In genomic region chr17:57264250-57264649, GRCh38 we compare ENCODE assay signal across 16 cellular contexts. TPM values are rescaled to one million over a fixed set of nuclear protein-coding genes. Genes with fewer than 3 reads are reported as not detected.
A peak's percentile ranks its signal among the peaks of the same experiment; 100 is the strongest.
DNase-seq lines count a peak whose midpoint lies in the region; ATAC-seq and TF ChIP-seq lines count a peak whose summit lies in the region.
"Had no signal": no experiment of that assay in that cellular context is flagged by ENCODE, and none has a peak within 500 bp of the region (broad histone marks: within the 10 kb centered on the region; RNA-seq: fewer than 3 reads in every experiment).

No MANE protein-coding gene starts in this region.

- H3K27ac ChIP-seq in mammary epithelial cell (ENCODE audit: insufficient read depth, low read depth, low read length) (no peak overlapping the region), epithelial cell of prostate (peak overlapping the region; percentile 1)
- H3K27ac ChIP-seq: C4-2B had no signal

- DNase-seq in Caco-2 (no peak), mammary epithelial cell (no peak), epithelial cell of prostate (ENCODE audit: low read depth, low spot score) (no peak), NCI-H446 treated with DMSO at 0.1 percent for 48 hours (lab: John Stamatoyannopoulos, UW) (no peak)
- DNase-seq in stimulated activated CD4-positive, alpha-beta T cell treated with anti-CD3 and anti-CD28 coated beads, Interleukin-4, amount 100 ng/mL, for 4 hours, result no peak
- DNase-seq in stimulated activated naive CD4-positive, alpha-beta T cell treated with Interleukin-2 at 50 U/mL for 16 hours (lab: John Stamatoyannopoulos, UW), result no peak
- DNase-seq: ACHN; BE2C; CD4-positive, alpha-beta T cell; DMS153; DMS79; GF-D8; H9 had no signal

- CTCF ChIA-PET in Caco-2 (lab: Charles Lee) (no interaction called here), mammary epithelial cell (lab: Charles Lee; ENCODE audit: low non-redundant PET) (no interaction called here)

- H3K36me3 Mint-ChIP-seq in Caco-2 (ENCODE audit: insufficient read depth, unreplicated experiment), result peaks cover 92% of the 10 kb centered on the region

- H3K27me3 Mint-ChIP-seq in Caco-2 (ENCODE audit: insufficient read depth, unreplicated experiment), result no peaks in the 10 kb centered on the region
- H3K27me3 Mint-ChIP-seq: CD4-positive, alpha-beta T cell had no signal

- WGBS in mammary epithelial cell (ENCODE audit: low coverage, missing lambda C conversion rate), result 94% methylated on average over 5 of the region's 5 CpGs

- H2AFZ ChIP-seq in Loucy (ENCODE audit: low read length) (no peak overlapping the region), mammary epithelial cell (ENCODE audit: low read depth, low read length) (no peak overlapping the region)

- H3K9me3 Mint-ChIP-seq in Caco-2 (ENCODE audit: unreplicated experiment), result no peaks in the 10 kb centered on the region
- H3K9me3 Mint-ChIP-seq: CD4-positive, alpha-beta T cell; H9 had no signal

- dilution Hi-C loops in mammary epithelial cell (cut with HindIII; ENCODE audit: low sequenced_read_pairs), result loop anchor here (5.0 to 10.0 kb wide), 2 partner anchors 59 to 103 kb away; no protein-coding TSS in a partner anchor

- peaks cover 100% of the 10 kb centered on the region for H3K79me2 ChIP-seq in Loucy (ENCODE audit: insufficient read depth, low read length)
- peaks cover 45% of the 10 kb centered on the region for H3K79me2 ChIP-seq in mammary epithelial cell (ENCODE audit: insufficient read depth, low read length)

- no peak for ATAC-seq in GM21360 (IDR thresholded peaks at IDR 0.05; ENCODE audit: unreplicated experiment)

- H3K4me1 ChIP-seq in Caco-2, result peaks cover 30% of the 10 kb centered on the region
- peaks cover 84% of the 10 kb centered on the region for H3K4me1 ChIP-seq in Loucy (ENCODE audit: insufficient read depth, low read length, poor library complexity, severe bottlenecking)
- H3K4me1 ChIP-seq in mammary epithelial cell (ENCODE audit: insufficient read depth, low read length), result peaks cover 20% of the 10 kb centered on the region

- TF ChIP-seq CTCF in Caco-2 (IDR thresholded peaks at IDR 0.05; ENCODE audit: insufficient read depth in 1 of 2, low read depth in 1 of 2, low read length in 1 of 2, severe bottlenecking in 1 of 2, unreplicated experiment in 1 of 2), result no peak
- TF ChIP-seq CTCF in Loucy (conservative IDR thresholded peaks at IDR 0.05; ENCODE audit: low read length), result no peak
- TF ChIP-seq CTCF in mammary epithelial cell (conservative IDR thresholded peaks at IDR 0.05 in 1 of 2, IDR thresholded peaks at IDR 0.05 in 1 of 2; ENCODE audit: extremely low read depth in 1 of 2, insufficient read depth in 1 of 2, low read depth in 1 of 2, low read length in 2 of 2), result no peak

- BruUV-seq in Caco-2 (replicated peaks; lab: Mats Ljungman, UMichigan), result no TSS peak
- BruUV-seq in mammary epithelial cell (replicated peaks; lab: Mats Ljungman, UMichigan), result no TSS peak

- H3F3A ChIP-seq in Loucy (ENCODE audit: low read depth), result no peaks in the 10 kb centered on the region

- intact Hi-C loops in Caco-2 (cut with micrococcal nuclease; ENCODE audit: unreplicated experiment) (no loop called here), mammary epithelial cell (cut with micrococcal nuclease) (no loop called here)

- no peak overlapping the region for H3K4me3 ChIP-seq in Caco-2 (ENCODE audit: low read depth, low read length)
- H3K4me3 ChIP-seq in Loucy (ENCODE audit: low read length, poor library complexity, severe bottlenecking), result peak overlapping the region; percentile 96
- no peak overlapping the region for H3K4me3 ChIP-seq in mammary epithelial cell (replicated peaks in 1 of 3; ENCODE audit: insufficient read depth in 1 of 3, low read depth in 2 of 3, low read length in 3 of 3)

- H3K36me3 ChIP-seq in Caco-2 (ENCODE audit: control insufficient read depth, insufficient read depth, low read length) (peaks cover 7% of the 10 kb centered on the region), Loucy (ENCODE audit: insufficient read depth, low read length) (peaks cover 85% of the 10 kb centered on the region), mammary epithelial cell (ENCODE audit: insufficient read depth, low read length) (peaks cover 19% of the 10 kb centered on the region)

- no peaks in the 10 kb centered on the region for H3K9me3 ChIP-seq in Caco-2
- H3K9me3 ChIP-seq in Loucy (ENCODE audit: insufficient read depth, low read depth, low read length), result no peaks in the 10 kb centered on the region
- H3K9me3 ChIP-seq in mammary epithelial cell (replicated peaks; ENCODE audit: insufficient read depth, low read length), result no peaks in the 10 kb centered on the region
- H3K9me3 ChIP-seq: BE2C had no signal

- in situ Hi-C loops in mammary epithelial cell (cut with MboI; ENCODE audit: low sequenced_read_pairs in 2 of 2), result loop anchor here in 1 of 2 donors (25.0 kb wide), 1 partner anchor 273 kb away; no protein-coding TSS in a partner anchor

- H3K4me1 Mint-ChIP-seq in Caco-2 (ENCODE audit: low read depth, unreplicated experiment), result peaks cover 31% of the 10 kb centered on the region

- H3K9me2 ChIP-seq in Loucy (replicated peaks; ENCODE audit: low read depth, low read length), result no peaks in the 10 kb centered on the region

- POLR2A ChIA-PET in Caco-2 (lab: Charles Lee), result no interaction called here

- H3K4me2 ChIP-seq in Loucy (ENCODE audit: low read depth, low read length, poor library complexity, severe bottlenecking), result peak overlapping the region; percentile 87
- peak overlapping the region; percentile 33 for H3K4me2 ChIP-seq in mammary epithelial cell (ENCODE audit: insufficient read depth, low read depth, low read length)

- no peak overlapping the region for H3K4me3 Mint-ChIP-seq in Caco-2 (ENCODE audit: unreplicated experiment)
- H3K4me3 Mint-ChIP-seq: CD4-positive, alpha-beta T cell; H9 had no signal

- peak overlapping the region; percentile 97 for H3K9ac ChIP-seq in Loucy (ENCODE audit: low read depth, low read length, poor library complexity, severe bottlenecking)
- no peak overlapping the region for H3K9ac ChIP-seq in mammary epithelial cell (ENCODE audit: insufficient read depth, low read length)

- H4K20me1 ChIP-seq in Loucy (ENCODE audit: insufficient read depth, low read length, poor library complexity, severe bottlenecking), result peaks cover 97% of the 10 kb centered on the region
- no peaks in the 10 kb centered on the region for H4K20me1 ChIP-seq in mammary epithelial cell (ENCODE audit: insufficient read depth, low read length)

- no peaks in the 10 kb centered on the region for H3K27me3 ChIP-seq in Caco-2 (replicated peaks; ENCODE audit: control insufficient read depth, insufficient read depth, low read length)
- H3K27me3 ChIP-seq in Loucy (ENCODE audit: insufficient read depth, low read length, poor library complexity, severe bottlenecking), result no peaks in the 10 kb centered on the region
- H3K27me3 ChIP-seq in mammary epithelial cell (ENCODE audit: insufficient read depth, low read length), result no peaks in the 10 kb centered on the region
- H3K27me3 ChIP-seq: BE2C had no signal

- peak overlapping the region; percentile 9 for H3K27ac Mint-ChIP-seq in Caco-2 (ENCODE audit: unreplicated experiment)
- H3K27ac Mint-ChIP-seq: CD4-positive, alpha-beta T cell had no signal

RNA-seq across cellular contexts. Expression of gene MSI2, which starts 7.9 kb away (rescaled TPM):
- total RNA-seq in Caco-2 (2022) (174 and 185 TPM in 2 replicates), mammary epithelial cell (10 to 100 TPM; 56.5 to 57.0 TPM)
- 21.9 TPM for polyA plus RNA-seq in mammary epithelial cell
- 109 TPM for polyA minus RNA-seq in mammary epithelial cell
